ENCODE assay signal across 9 cellular contexts in the genomic region with DNA sequence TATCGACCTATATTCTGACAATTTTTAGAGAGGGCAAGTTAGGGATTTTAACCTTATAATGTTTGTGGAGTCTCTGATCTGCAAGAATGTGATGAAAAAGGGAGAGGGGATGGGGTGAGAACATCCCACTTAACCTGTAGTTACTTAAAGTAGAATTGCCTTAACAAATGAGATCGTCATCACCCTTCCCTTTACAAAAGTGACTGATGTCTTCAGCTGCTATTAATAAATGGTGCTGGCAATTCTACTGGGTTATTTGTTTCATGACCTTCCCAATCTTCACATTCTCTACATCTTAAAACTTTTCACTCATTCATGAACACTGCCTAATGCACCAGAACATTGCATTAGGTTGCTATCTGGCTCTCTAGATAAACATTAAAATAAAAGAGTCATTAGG.
"Had no signal": no experiment of that assay in that cellular context is flagged by ENCODE, and none has a peak within 500 bp of the region (broad histone marks: within the 10 kb centered on the region; RNA-seq: fewer than 3 reads in every experiment).

No MANE protein-coding gene starts in this region.

- ATAC-seq: GM23338, HCT116 had no signal

- H3K9me3 ChIP-seq: HAP-1 had no signal

- H3K4me2 ChIP-seq: GM23338 had no signal

- H2AFZ ChIP-seq: GM23248, GM23338 had no signal

- H3K36me3 ChIP-seq: HAP-1 had no signal

- H3K4me3 ChIP-seq: GM23248, GM23338, HAP-1 had no signal

- DNase-seq: GM23248, GOT3, H7, H9, HCEC 1CT, HFFc6 had no signal

- H3K27ac ChIP-seq: GM23248 had no signal

- H3K4me1 ChIP-seq: HAP-1 had no signal
